ENCODE assay signal across 1 cellular context in genomic region chr15:28131946-28132345, GRCh38.
TF ChIP-seq lines count a peak whose summit lies in the region.

No MANE protein-coding gene starts in this region.

TF ChIP-seq in H1, 55 proteins besides CTCF, POLR2A, EP300 and RAD21:
- TF ChIP-seq E2F6 (IDR thresholded peaks at IDR 0.05) (no peak), TAF1 (IDR thresholded peaks at IDR 0.05; ENCODE audit: low read depth, low read length) (no peak), CTBP2 (IDR thresholded peaks at IDR 0.05; ENCODE audit: borderline replicate concordance, insufficient read depth, insufficient read length, low read length) (no peak), EZH2 (IDR thresholded peaks at IDR 0.05; ENCODE audit: low read depth, low read length, severe bottlenecking) (no peak), BCL11A (IDR thresholded peaks at IDR 0.05; ENCODE audit: low read depth in 2 of 2, low read length in 2 of 2) (no peak), GTF2F1 (IDR thresholded peaks at IDR 0.05; ENCODE audit: borderline replicate concordance, low read depth, low read length) (no peak), POLR2AphosphoS5 (IDR thresholded peaks at IDR 0.05; ENCODE audit: low read depth, low read length) (no peak), GABPA (IDR thresholded peaks at IDR 0.05; ENCODE audit: borderline replicate concordance, insufficient read depth, low read length) (no peak), CHD1 (IDR thresholded peaks at IDR 0.05; ENCODE audit: low read depth, low read length) (no peak), ATF2 (IDR thresholded peaks at IDR 0.05; ENCODE audit: low read length) (no peak), FOSL1 (IDR thresholded peaks at IDR 0.05; ENCODE audit: insufficient read depth, low read depth, low read length) (no peak), HDAC2 (IDR thresholded peaks at IDR 0.05; ENCODE audit: borderline replicate concordance in 1 of 2, low read depth in 2 of 2, low read length in 2 of 2) (no peak), TBP (IDR thresholded peaks at IDR 0.05; ENCODE audit: low read depth, low read length) (no peak), RNF2 (IDR thresholded peaks at IDR 0.05; ENCODE audit: borderline replicate concordance, low read depth, low read length, missing control alignments, poor library complexity, severe bottlenecking) (no peak), RBBP5 (IDR thresholded peaks at IDR 0.05; ENCODE audit: borderline replicate concordance, low read depth, low read length) (no peak)
